Comparison of ENCODE assay signal across 20 cellular contexts in the genomic region with DNA sequence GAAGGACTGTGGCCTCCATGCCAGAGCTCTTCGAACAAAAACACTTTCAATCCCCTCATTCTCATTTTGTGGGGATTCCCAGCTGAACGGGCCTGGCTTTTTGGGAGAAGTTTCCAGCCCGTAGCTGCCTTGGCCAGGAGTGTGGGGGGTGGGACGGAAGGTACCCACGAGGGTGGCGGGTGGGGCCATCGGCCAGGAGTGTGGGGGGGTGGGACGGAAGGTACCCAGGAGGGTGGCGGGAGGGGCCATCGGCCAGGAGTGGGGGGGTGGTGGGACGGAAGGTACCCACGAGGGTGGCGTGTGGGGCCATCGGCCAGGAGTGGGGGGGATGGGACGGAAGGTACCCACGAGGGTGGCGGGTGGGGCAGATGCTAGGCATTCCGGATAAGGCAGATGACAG.
"Had no signal": no experiment of that assay in that cellular context is flagged by ENCODE, and none has a peak within 500 bp of the region (broad histone marks: within the 10 kb centered on the region; RNA-seq: fewer than 3 reads in every experiment).

No MANE protein-coding gene starts in this region.

- H3K36me3 ChIP-seq: adrenal gland, prostate gland, spleen had no signal

- H3K27me3 ChIP-seq: adrenal gland, body of pancreas, testis had no signal

- DNase-seq: activated B cell treated with CpG ODN at 0.5 μM for 24 hours; activated CD4-positive, alpha-beta T cell treated with anti-CD3 and anti-CD28 coated beads, Interleukin-2, amount 10 ng/mL, durations not matched to agents 7 days and 5 days; activated CD8-positive, alpha-beta memory T cell treated with anti-CD3 and anti-CD28 coated beads for 24 hours; activated naive CD4-positive, alpha-beta T cell treated with anti-CD3 and anti-CD28 coated beads, Interleukin-2, amount 10 ng/mL, durations not matched to agents 7 days and 5 days; adrenal gland; body of pancreas; central memory CD4-positive, alpha-beta T cell; effector CD8-positive, alpha-beta T cell; left colon; mammary epithelial cell; mucosa of descending colon; spleen; stimulated activated CD4-positive, alpha-beta T cell treated with anti-CD3 and anti-CD28 coated beads, Interleukin-1b, Interleukin-23, amount 100 ng/mL, for 48 hours; testis had no signal

- H3K4me3 ChIP-seq: adrenal gland, body of pancreas, coronary artery, mucosa of descending colon, prostate gland, spleen, testis had no signal

- ATAC-seq: activated T-helper 17 cell treated with anti-CD3 and anti-CD28 coated beads, Interleukin-2, amount 50 U/mL, for 72 hours; body of pancreas; left colon; mucosa of descending colon; naive thymus-derived CD8-positive, alpha-beta T cell; sciatic nerve; T-helper 17 cell had no signal

- H3K4me1 ChIP-seq: adrenal gland, body of pancreas, prostate gland, spleen had no signal

- H3K27ac ChIP-seq: adrenal gland, body of pancreas, coronary artery, prostate gland, spleen, testis had no signal

- H3K9me3 ChIP-seq: adrenal gland, body of pancreas, mucosa of descending colon, prostate gland, spleen, testis had no signal
